In genomic region chr22:26581769-26582168, GRCh38 we compare ENCODE assay signal across 22 cellular contexts. TPM values are rescaled to one million over a fixed set of nuclear protein-coding genes. Genes with fewer than 3 reads are reported as not detected.
"Had no signal": no experiment of that assay in that cellular context is flagged by ENCODE, and none has a peak within 500 bp of the region (broad histone marks: within the 10 kb centered on the region; RNA-seq: fewer than 3 reads in every experiment).

No MANE protein-coding gene starts in this region.

- DNase-seq: activated CD4-positive, alpha-beta T cell treated with anti-CD3 and anti-CD28 coated beads for 36 hours; activated gamma-delta T cell; activated naive CD8-positive, alpha-beta T cell treated with anti-CD3 and anti-CD28 coated beads, Interleukin-2, amount 10 ng/mL, durations not matched to agents 7 days and 5 days; activated T-cell treated with anti-CD3 and anti-CD28 coated beads, Interleukin-2, amount 50 U/mL, for 1 hour; aorta; left cardiac atrium; lower lobe of right lung; right cardiac atrium; stimulated activated CD4-positive, alpha-beta T cell treated with anti-CD3 and anti-CD28 coated beads, Interleukin-1b, Interleukin-23, amount 100 ng/mL, for 48 hours; stimulated activated naive CD4-positive, alpha-beta T cell treated with Interleukin-2 at 50 U/mL for 16 hours; T1000 had no signal

- H3K27me3 ChIP-seq: breast epithelium had no signal

- H3K27ac Mint-ChIP-seq: activated CD4-positive, alpha-beta T cell treated with anti-CD3 and anti-CD28 coated beads for 36 hours; mesothelial cell of epicardium had no signal

- H3K4me2 ChIP-seq: smooth muscle cell had no signal

- H3K4me1 ChIP-seq: breast epithelium had no signal

- H3K9me3 Mint-ChIP-seq: activated naive CD8-positive, alpha-beta T cell treated with anti-CD3 and anti-CD28 coated beads, Interleukin-2, amount 10 ng/mL, durations not matched to agents 7 days and 5 days; endodermal cell; mesothelial cell of epicardium; type B pancreatic cell had no signal

- H3K36me3 Mint-ChIP-seq: mesothelial cell of epicardium had no signal

- H3K27ac ChIP-seq: breast epithelium, lower lobe of right lung, VCaP had no signal

- ATAC-seq: activated CD4-positive, alpha-beta T cell treated with anti-CD3 and anti-CD28 coated beads for 36 hours; esophagus mucosa; left cardiac atrium; lower lobe of right lung; right cardiac atrium had no signal

- H3K27me3 Mint-ChIP-seq: activated CD4-positive, alpha-beta T cell treated with anti-CD3 and anti-CD28 coated beads for 36 hours; activated naive CD8-positive, alpha-beta T cell treated with anti-CD3 and anti-CD28 coated beads, Interleukin-2, amount 10 ng/mL, durations not matched to agents 7 days and 5 days; type B pancreatic cell had no signal

- H3K9me3 ChIP-seq: breast epithelium, lower lobe of right lung had no signal

- H3K4me3 ChIP-seq: breast epithelium, lower lobe of right lung, smooth muscle cell had no signal

- H3K4me3 Mint-ChIP-seq: activated CD4-positive, alpha-beta T cell treated with anti-CD3 and anti-CD28 coated beads for 36 hours; activated naive CD8-positive, alpha-beta T cell treated with anti-CD3 and anti-CD28 coated beads, Interleukin-2, amount 10 ng/mL, durations not matched to agents 7 days and 5 days; mesothelial cell of epicardium; type B pancreatic cell had no signal

- H3K36me3 ChIP-seq: breast epithelium had no signal

RNA-seq across cellular contexts. Expression of gene CRYBB1, which starts 36.1 kb away (rescaled TPM):
- total RNA-seq: activated CD4-positive, alpha-beta T cell treated with anti-CD3 and anti-CD28 coated beads for 36 hours; activated CD8-positive, alpha-beta memory T cell treated with anti-CD3 and anti-CD28 coated beads for 36 hours; activated naive CD8-positive, alpha-beta T cell treated with anti-CD3 and anti-CD28 coated beads, Interleukin-2, amount 10 ng/mL, durations not matched to agents 7 days and 5 days; chondrocyte; esophagus mucosa; fibroblast of villous mesenchyme; mesothelial cell of epicardium; myocyte; smooth muscle cell had no signal
- polyA plus RNA-seq: smooth muscle cell had no signal

RNA-seq across cellular contexts. Expression of gene CRYBA4, which starts 40.0 kb away (rescaled TPM):
- total RNA-seq: activated CD4-positive, alpha-beta T cell treated with anti-CD3 and anti-CD28 coated beads for 36 hours; activated CD8-positive, alpha-beta memory T cell treated with anti-CD3 and anti-CD28 coated beads for 36 hours; activated naive CD8-positive, alpha-beta T cell treated with anti-CD3 and anti-CD28 coated beads, Interleukin-2, amount 10 ng/mL, durations not matched to agents 7 days and 5 days; aorta; breast epithelium; chondrocyte; endodermal cell; esophagus mucosa; fibroblast of villous mesenchyme; left cardiac atrium; lower lobe of right lung; mesothelial cell of epicardium; myocyte; right cardiac atrium had no signal
- polyA plus RNA-seq: aorta, right cardiac atrium had no signal
